In the genomic region with DNA sequence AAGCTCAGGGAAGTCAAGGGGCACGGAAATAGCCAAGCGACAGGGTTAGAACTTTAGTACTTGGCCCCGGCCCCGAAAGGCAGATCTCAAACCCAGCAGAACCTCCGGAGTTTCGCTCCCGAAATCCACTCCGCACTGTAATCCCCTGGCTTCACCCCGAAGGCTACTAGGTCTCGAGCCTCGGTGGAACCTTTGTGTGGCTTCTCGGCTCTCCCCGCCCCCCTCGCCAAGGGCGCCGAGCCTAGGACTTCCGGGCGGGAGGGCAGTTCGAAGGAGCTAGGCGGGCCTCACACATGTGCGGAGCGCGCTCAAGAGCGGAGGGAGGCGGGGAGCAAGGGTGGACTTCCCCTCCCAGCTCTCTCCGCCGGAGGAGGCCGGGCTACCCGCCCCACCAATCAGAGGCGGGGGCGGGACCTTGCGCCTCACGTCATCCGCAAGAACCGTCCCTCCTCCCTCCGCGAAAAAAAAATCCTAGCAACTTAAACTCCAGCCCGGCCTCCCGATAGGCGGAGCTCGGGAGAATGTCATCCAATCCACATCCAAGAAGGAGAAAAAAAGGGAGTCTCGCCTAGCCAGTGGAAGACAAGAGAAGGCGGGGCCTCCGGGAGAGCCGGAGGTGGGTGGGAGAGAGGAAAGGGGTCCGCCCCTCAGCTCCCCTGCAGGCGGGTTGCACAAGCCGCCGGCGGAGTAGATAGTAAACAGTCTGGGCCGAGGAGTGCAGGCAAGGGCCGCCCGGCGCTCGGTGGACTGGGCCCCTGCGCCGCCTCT, we compare ENCODE assay signal across 1 cellular context.
A peak's percentile ranks its signal among the peaks of the same experiment; 100 is the strongest.
TF ChIP-seq lines count a peak whose summit lies in the region.

No MANE protein-coding gene starts in this region.

TF ChIP-seq in liver, 16 proteins besides CTCF, POLR2A, EP300 and RAD21 (continued from another document):
- TF ChIP-seq REST (IDR thresholded peaks at IDR 0.05) (peak; percentile 60), MAX (IDR thresholded peaks at IDR 0.05) (peak; percentile 86), HNF4A (conservative IDR thresholded peaks at IDR 0.05) (peak in 1 of 2 donors; percentile 4), ZBTB33 (IDR thresholded peaks at IDR 0.05) (peak; percentile 29), RXRA (IDR thresholded peaks at IDR 0.05) (peak; percentile 14 to 19), YY1 (IDR thresholded peaks at IDR 0.05) (peak; percentile 73), FOXA1 (IDR thresholded peaks at IDR 0.05) (no peak), NR2F2 (IDR thresholded peaks at IDR 0.05) (peak; percentile 52), TAF1 (conservative IDR thresholded peaks at IDR 0.05) (peak; percentile 58), HNF4G (IDR thresholded peaks at IDR 0.05) (no peak), GABPA (IDR thresholded peaks at IDR 0.05 in 1 of 2, conservative IDR thresholded peaks at IDR 0.05 in 1 of 2) (peak in 1 of 2 donors; percentile 86), JUND (IDR thresholded peaks at IDR 0.05) (peak; percentile 18 to 26)
